12 cellular contexts compared by ENCODE assay signal in genomic region chr3:59654953-59655430, GRCh38.
"Had no signal": no experiment of that assay in that cellular context is flagged by ENCODE, and none has a peak within 500 bp of the region (broad histone marks: within the 10 kb centered on the region; RNA-seq: fewer than 3 reads in every experiment).

No MANE protein-coding gene starts in this region.

- H3K27ac ChIP-seq: thyroid gland, uterus had no signal

- H3K36me3 ChIP-seq: thyroid gland, uterus had no signal

- H3K27me3 Mint-ChIP-seq: activated CD4-positive, alpha-beta memory T cell treated with anti-CD3 and anti-CD28 coated beads for 36 hours; activated naive CD8-positive, alpha-beta T cell had no signal

- H3K27ac Mint-ChIP-seq: activated CD4-positive, alpha-beta memory T cell treated with anti-CD3 and anti-CD28 coated beads for 36 hours; activated naive CD8-positive, alpha-beta T cell had no signal

- H3K4me1 ChIP-seq: thyroid gland, uterus had no signal

- H3K4me3 Mint-ChIP-seq: activated CD4-positive, alpha-beta memory T cell treated with anti-CD3 and anti-CD28 coated beads for 36 hours; activated naive CD8-positive, alpha-beta T cell; activated T-cell treated with anti-CD3 and anti-CD28 coated beads, Interleukin-2, amount 50 U/mL, for 4 hours; nephron had no signal

- H3K9me3 ChIP-seq: thyroid gland, uterus had no signal

- H3K27me3 ChIP-seq: thyroid gland, uterus had no signal

- ATAC-seq: activated T-cell treated with anti-CD3 and anti-CD28 coated beads, Interleukin-2, amount 50 U/mL, for 4 hours; left cardiac atrium had no signal

- H3K4me3 ChIP-seq: thyroid gland, uterus had no signal

- DNase-seq: activated CD4-positive, alpha-beta memory T cell treated with anti-CD3 and anti-CD28 coated beads for 36 hours; activated gamma-delta T cell; activated T-cell treated with anti-CD3 and anti-CD28 coated beads, Interleukin-2, amount 50 U/mL, for 4 hours; anterior cingulate cortex; effector CD4-positive, alpha-beta T cell; left cardiac atrium; stimulated activated CD4-positive, alpha-beta T cell treated with anti-CD3 and anti-CD28 coated beads, Interleukin-4, amount 100 ng/mL, for 24 hours; T-helper 9 cell; thyroid gland; uterus had no signal

- H3K36me3 Mint-ChIP-seq: activated CD4-positive, alpha-beta memory T cell treated with anti-CD3 and anti-CD28 coated beads for 36 hours had no signal
